Comparison of ENCODE assay signal across 23 cellular contexts in genomic region chr21:37869661-37870060, GRCh38. TPM values are rescaled to one million over a fixed set of nuclear protein-coding genes. Genes with fewer than 3 reads are reported as not detected.
"Had no signal": no experiment of that assay in that cellular context is flagged by ENCODE, and none has a peak within 500 bp of the region (broad histone marks: within the 10 kb centered on the region; RNA-seq: fewer than 3 reads in every experiment).

No MANE protein-coding gene starts in this region.

- H3K9ac ChIP-seq: neural progenitor cell had no signal

- H3K27me3 Mint-ChIP-seq: activated CD4-positive, alpha-beta memory T cell treated with anti-CD3 and anti-CD28 coated beads, Interleukin-2, amount 10 ng/mL, durations not matched to agents 7 days and 5 days; activated CD8-positive, alpha-beta memory T cell treated with anti-CD3 and anti-CD28 coated beads, Interleukin-2, amount 10 ng/mL, durations not matched to agents 7 days and 5 days had no signal

- H3K9me3 ChIP-seq: body of pancreas, gastrocnemius medialis, heart left ventricle, left lung, prostate gland, suprapubic skin, transverse colon, uterus had no signal

- H3K36me3 Mint-ChIP-seq: activated CD8-positive, alpha-beta memory T cell treated with anti-CD3 and anti-CD28 coated beads, Interleukin-2, amount 10 ng/mL, durations not matched to agents 7 days and 5 days; activated naive CD8-positive, alpha-beta T cell treated with anti-CD3 and anti-CD28 coated beads, Interleukin-2, amount 10 ng/mL, durations not matched to agents 7 days and 5 days; neural progenitor cell had no signal

- H3K4me2 ChIP-seq: neural progenitor cell had no signal

- H3K36me3 ChIP-seq: gastrocnemius medialis, heart left ventricle, left lung, neural progenitor cell, prostate gland, suprapubic skin, transverse colon, uterus had no signal

- H3K27ac Mint-ChIP-seq: activated CD4-positive, alpha-beta memory T cell treated with anti-CD3 and anti-CD28 coated beads, Interleukin-2, amount 10 ng/mL, durations not matched to agents 7 days and 5 days; activated CD8-positive, alpha-beta memory T cell treated with anti-CD3 and anti-CD28 coated beads, Interleukin-2, amount 10 ng/mL, durations not matched to agents 7 days and 5 days; activated naive CD8-positive, alpha-beta T cell treated with anti-CD3 and anti-CD28 coated beads, Interleukin-2, amount 10 ng/mL, durations not matched to agents 7 days and 5 days; activated T-helper 2 cell treated with anti-CD3 and anti-CD28 coated beads, Interferon-gamma antibody, Interleukin-2, Interleukin-4, amounts not matched to agents 10 μg/mL and 5 μg/mL and 100 μg/mL, durations not matched to agents 14 hours and 24 hours and 36 hours; neural progenitor cell; stimulated activated naive CD8-positive, alpha-beta T cell treated with anti-CD3 and anti-CD28 coated beads, Interleukin-15, Interleukin-2, amounts not matched to agents 100 ng/mL and 50 ng/mL, for 24 hours had no signal

- H3K27me3 ChIP-seq: body of pancreas, left lung, neural progenitor cell, uterus had no signal

- DNase-seq: activated CD4-positive, alpha-beta memory T cell treated with anti-CD3 and anti-CD28 coated beads, Interleukin-2, amount 10 ng/mL, durations not matched to agents 7 days and 5 days; activated CD4-positive, alpha-beta T cell treated with anti-CD3 and anti-CD28 coated beads for 48 hours; activated CD4-positive, CD25-positive, alpha-beta regulatory T cell; activated CD8-positive, alpha-beta memory T cell treated with anti-CD3 and anti-CD28 coated beads, Interleukin-2, amount 10 ng/mL, durations not matched to agents 7 days and 5 days; activated naive CD4-positive, alpha-beta T cell treated with Interleukin-2 at 50 U/mL for 16 hours; activated naive CD8-positive, alpha-beta T cell treated with anti-CD3 and anti-CD28 coated beads, Interleukin-2, amount 10 ng/mL, durations not matched to agents 7 days and 5 days; body of pancreas; gastrocnemius medialis; heart left ventricle; left lung; midbrain; right cardiac atrium; T-helper 9 cell; transverse colon; uterus had no signal

- H3K27ac ChIP-seq: body of pancreas, coronary artery, gastrocnemius medialis, heart left ventricle, left lung, neural progenitor cell, prostate gland, skin epidermis, suprapubic skin, transverse colon, uterus had no signal

- H3K9me3 Mint-ChIP-seq: activated CD4-positive, alpha-beta memory T cell treated with anti-CD3 and anti-CD28 coated beads, Interleukin-2, amount 10 ng/mL, durations not matched to agents 7 days and 5 days; activated naive CD8-positive, alpha-beta T cell treated with anti-CD3 and anti-CD28 coated beads, Interleukin-2, amount 10 ng/mL, durations not matched to agents 7 days and 5 days; activated T-helper 2 cell treated with anti-CD3 and anti-CD28 coated beads, Interferon-gamma antibody, Interleukin-2, Interleukin-4, amounts not matched to agents 10 μg/mL and 5 μg/mL and 100 μg/mL, durations not matched to agents 14 hours and 24 hours and 36 hours; stimulated activated naive CD8-positive, alpha-beta T cell treated with anti-CD3 and anti-CD28 coated beads, Interleukin-15, Interleukin-2, amounts not matched to agents 100 ng/mL and 50 ng/mL, for 24 hours had no signal

- H3K4me1 Mint-ChIP-seq: activated CD4-positive, alpha-beta memory T cell treated with anti-CD3 and anti-CD28 coated beads, Interleukin-2, amount 10 ng/mL, durations not matched to agents 7 days and 5 days; activated CD8-positive, alpha-beta memory T cell treated with anti-CD3 and anti-CD28 coated beads, Interleukin-2, amount 10 ng/mL, durations not matched to agents 7 days and 5 days; activated naive CD8-positive, alpha-beta T cell treated with anti-CD3 and anti-CD28 coated beads, Interleukin-2, amount 10 ng/mL, durations not matched to agents 7 days and 5 days; neural progenitor cell had no signal

- H3K4me3 ChIP-seq: body of pancreas, coronary artery, gastrocnemius medialis, heart left ventricle, left lung, neural progenitor cell, prostate gland, skin epidermis, suprapubic skin, transverse colon, uterus had no signal

- H2AFZ ChIP-seq: neural progenitor cell had no signal

- H3K4me1 ChIP-seq: body of pancreas, gastrocnemius medialis, neural progenitor cell, prostate gland, transverse colon, uterus had no signal

- H3K4me3 Mint-ChIP-seq: activated CD4-positive, alpha-beta memory T cell treated with anti-CD3 and anti-CD28 coated beads, Interleukin-2, amount 10 ng/mL, durations not matched to agents 7 days and 5 days; activated CD8-positive, alpha-beta memory T cell treated with anti-CD3 and anti-CD28 coated beads, Interleukin-2, amount 10 ng/mL, durations not matched to agents 7 days and 5 days; activated naive CD8-positive, alpha-beta T cell treated with anti-CD3 and anti-CD28 coated beads, Interleukin-2, amount 10 ng/mL, durations not matched to agents 7 days and 5 days; neural progenitor cell; stimulated activated naive CD8-positive, alpha-beta T cell treated with anti-CD3 and anti-CD28 coated beads, Interleukin-15, Interleukin-2, amounts not matched to agents 100 ng/mL and 50 ng/mL, for 24 hours had no signal

- ATAC-seq: activated CD8-positive, alpha-beta memory T cell treated with anti-CD3 and anti-CD28 coated beads, Interleukin-2, amount 10 ng/mL, durations not matched to agents 7 days and 5 days; body of pancreas; gastrocnemius medialis; heart left ventricle; left lung; right cardiac atrium had no signal

RNA-seq across cellular contexts. Expression of gene KCNJ6, which starts 46.6 kb away (rescaled TPM):
- total RNA-seq: activated CD4-positive, alpha-beta memory T cell treated with anti-CD3 and anti-CD28 coated beads, Interleukin-2, amount 10 ng/mL, durations not matched to agents 7 days and 5 days; activated CD8-positive, alpha-beta memory T cell treated with anti-CD3 and anti-CD28 coated beads, Interleukin-2, amount 10 ng/mL, durations not matched to agents 7 days and 5 days; activated naive CD8-positive, alpha-beta T cell treated with anti-CD3 and anti-CD28 coated beads, Interleukin-2, amount 10 ng/mL, durations not matched to agents 7 days and 5 days; activated T-helper 2 cell treated with anti-CD3 and anti-CD28 coated beads, Interferon-gamma antibody, Interleukin-2, Interleukin-4, amounts not matched to agents 10 μg/mL and 5 μg/mL and 100 μg/mL, durations not matched to agents 14 hours and 24 hours and 36 hours; gastrocnemius medialis; heart left ventricle; lung microvascular endothelial cell; suprapubic skin had no signal
